In the genomic region with DNA sequence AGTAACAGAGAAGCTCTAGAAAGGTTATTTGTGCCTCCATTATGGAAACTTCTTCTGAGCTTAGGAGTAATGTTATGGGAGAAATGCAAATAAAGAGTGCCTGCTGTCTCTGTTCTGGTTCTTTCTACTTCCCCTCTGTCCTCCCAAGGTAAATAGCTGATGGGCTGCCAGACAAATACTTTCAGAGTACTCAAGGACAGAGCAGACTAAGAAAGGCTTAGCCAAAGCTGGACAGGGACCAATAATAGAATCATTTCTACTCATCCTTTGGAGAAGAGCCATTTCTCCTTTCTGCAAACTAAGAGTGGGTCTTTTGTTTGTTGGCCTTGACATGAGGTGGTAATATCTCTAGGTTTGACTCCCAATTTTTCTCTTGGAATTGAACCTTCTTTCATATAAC, we compare ENCODE assay signal across 19 cellular contexts.
"Had no signal": no experiment of that assay in that cellular context is flagged by ENCODE, and none has a peak within 500 bp of the region (broad histone marks: within the 10 kb centered on the region; RNA-seq: fewer than 3 reads in every experiment).

No MANE protein-coding gene starts in this region.

- H3K36me3 ChIP-seq: colonic mucosa, esophagus squamous epithelium, heart left ventricle, neutrophil, suprapubic skin, tibial artery, upper lobe of left lung, uterus had no signal

- DNase-seq: colonic mucosa; dermis blood vessel endothelial cell; esophagus squamous epithelium; foreskin melanocyte; heart left ventricle; hippocampal formation; left colon; mesendoderm; naive thymus-derived CD4-positive, alpha-beta T cell; posterior cingulate gyrus; right cardiac atrium; stimulated activated CD4-positive, alpha-beta T cell treated with anti-CD3 and anti-CD28 coated beads, Interleukin-2, amount 100 ng/mL, for 48 hours; stimulated activated naive CD8-positive, alpha-beta T cell treated with anti-CD3 and anti-CD28 coated beads, Interleukin-15, Interleukin-2, amounts not matched to agents 100 U/mL and 50 U/mL, for 24 hours; tibial artery; upper lobe of left lung; uterus had no signal

- H3K27ac ChIP-seq: colonic mucosa, esophagus squamous epithelium, heart left ventricle, neutrophil, suprapubic skin, tibial artery, upper lobe of left lung, uterus had no signal

- H3K4me1 Mint-ChIP-seq: naive thymus-derived CD4-positive, alpha-beta T cell had no signal

- H3K27ac Mint-ChIP-seq: naive thymus-derived CD4-positive, alpha-beta T cell had no signal

- H3K4me2 ChIP-seq: smooth muscle cell had no signal

- ATAC-seq: heart left ventricle; naive thymus-derived CD4-positive, alpha-beta T cell; right cardiac atrium; stimulated activated naive CD8-positive, alpha-beta T cell treated with anti-CD3 and anti-CD28 coated beads, Interleukin-15, Interleukin-2, amounts not matched to agents 100 U/mL and 50 U/mL, for 24 hours had no signal

- H3K4me3 Mint-ChIP-seq: naive thymus-derived CD4-positive, alpha-beta T cell had no signal

- H3K4me1 ChIP-seq: colonic mucosa, heart left ventricle, uterus had no signal

- H3K9me3 ChIP-seq: colonic mucosa, esophagus squamous epithelium, neutrophil, suprapubic skin, tibial artery, upper lobe of left lung, uterus had no signal

- H3K36me3 Mint-ChIP-seq: naive thymus-derived CD4-positive, alpha-beta T cell had no signal

- H3K27me3 Mint-ChIP-seq: naive thymus-derived CD4-positive, alpha-beta T cell had no signal

- H3K4me3 ChIP-seq: colonic mucosa, esophagus squamous epithelium, heart left ventricle, smooth muscle cell, suprapubic skin, tibial artery, upper lobe of left lung, uterus had no signal

- H3K27me3 ChIP-seq: colonic mucosa, esophagus squamous epithelium, heart left ventricle, neutrophil, suprapubic skin, tibial artery, upper lobe of left lung, uterus had no signal
